ENCODE assay signal across 9 cellular contexts in the genomic region with DNA sequence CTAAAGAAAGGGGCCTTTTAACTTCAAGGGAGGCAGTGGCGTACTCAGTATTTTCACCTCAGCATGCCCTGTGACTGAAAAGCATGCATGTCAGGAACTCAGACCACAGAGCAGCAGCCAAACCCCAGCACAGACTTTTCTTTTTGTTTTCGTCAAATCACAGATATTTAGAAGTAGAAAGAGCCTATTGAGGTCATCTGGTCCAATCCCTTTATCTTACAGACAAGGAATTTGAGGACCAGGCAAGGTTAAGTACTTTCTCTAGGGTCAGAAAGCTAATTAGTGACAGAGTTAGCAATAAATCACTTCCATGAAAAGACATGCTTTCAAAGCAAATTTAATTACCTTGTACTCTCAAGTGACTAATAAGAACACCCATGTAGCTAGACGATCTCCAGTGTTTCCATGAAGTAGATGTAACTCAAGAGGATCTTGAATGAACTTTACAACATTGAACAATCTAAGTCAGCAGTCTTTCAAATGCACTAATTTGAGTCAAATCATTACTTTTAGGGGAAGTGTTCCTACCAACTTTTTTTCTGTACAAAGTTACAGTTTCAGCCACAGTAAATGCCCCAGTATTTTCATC. TPM values are rescaled to one million over a fixed set of nuclear protein-coding genes. Genes with fewer than 3 reads are reported as not detected.
DNase-seq lines count a peak whose midpoint lies in the region; ATAC-seq and TF ChIP-seq lines count a peak whose summit lies in the region.
"Had no signal": no experiment of that assay in that cellular context is flagged by ENCODE, and none has a peak within 500 bp of the region (broad histone marks: within the 10 kb centered on the region; RNA-seq: fewer than 3 reads in every experiment).

No MANE protein-coding gene starts in this region.

- no peak overlapping the region for H3K27ac Mint-ChIP-seq in CD4-positive, alpha-beta T cell

- POLR2A ChIA-PET in CD4-positive, alpha-beta T cell (lab: Charles Lee): interaction anchor here (0.6 kb wide), 1 partner anchor 40 kb away, joined by 3 read pairs; no protein-coding TSS in a partner anchor

- H3K36me3 Mint-ChIP-seq in CD4-positive, alpha-beta T cell (ENCODE audit: low read depth): no peaks in the 10 kb centered on the region

- no peak overlapping the region for H3K27ac ChIP-seq in CD4-positive, alpha-beta T cell (ENCODE audit: low read depth, low read length)
- H3K27ac ChIP-seq in right atrium auricular region (no peak overlapping the region), prostate gland (no peak overlapping the region)

- H3K4me1 Mint-ChIP-seq in CD4-positive, alpha-beta T cell (ENCODE audit: low read depth): no peaks in the 10 kb centered on the region

- CTCF ChIA-PET in CD4-positive, alpha-beta T cell (lab: Charles Lee): no interaction called here

- H3K27me3 Mint-ChIP-seq in CD4-positive, alpha-beta T cell: peaks cover 8% of the 10 kb centered on the region

- H3K4me3 ChIP-seq in right atrium auricular region: no peak overlapping the region
- H3K4me3 ChIP-seq in prostate gland: no peak overlapping the region

- 52% methylated on average over 3 of the region's 3 CpGs for WGBS in prostate gland

- TF ChIP-seq CTCF in CD4-positive, alpha-beta T cell (IDR thresholded peaks at IDR 0.05): no peak
- TF ChIP-seq CTCF in right atrium auricular region (IDR thresholded peaks at IDR 0.05) (no peak), prostate gland (IDR thresholded peaks at IDR 0.05) (no peak)

- no peaks in the 10 kb centered on the region for H3K9me3 Mint-ChIP-seq in CD4-positive, alpha-beta T cell

- ATAC-seq in GM18505 (IDR thresholded peaks at IDR 0.05; ENCODE audit: unreplicated experiment) (peak; percentile 93), GM21576 (IDR thresholded peaks at IDR 0.05; ENCODE audit: unreplicated experiment) (peak; percentile 97), HG03571 (IDR thresholded peaks at IDR 0.05; ENCODE audit: unreplicated experiment) (peak; percentile 99)
- ATAC-seq in CD4-positive, alpha-beta T cell (ENCODE audit: poor library complexity): no peak

- H3K9me3 ChIP-seq in CD4-positive, alpha-beta T cell (ENCODE audit: control insufficient read depth, low read length): no peaks in the 10 kb centered on the region
- H3K9me3 ChIP-seq in right atrium auricular region: no peaks in the 10 kb centered on the region
- no peaks in the 10 kb centered on the region for H3K9me3 ChIP-seq in prostate gland

- no peaks in the 10 kb centered on the region for H3K36me3 ChIP-seq in right atrium auricular region
- no peaks in the 10 kb centered on the region for H3K36me3 ChIP-seq in prostate gland

- TF ChIP-seq POLR2A in GM18505 (IDR thresholded peaks at IDR 0.05; ENCODE audit: borderline replicate concordance, extremely low read depth, insufficient read depth, insufficient read length) (no peak), prostate gland (IDR thresholded peaks at IDR 0.05) (no peak)

- DNase-seq in kidney tubule cell (ENCODE audit: low spot score): peak; percentile 24
- DNase-seq in CD4-positive, alpha-beta T cell: no peak
- no peak for DNase-seq in right atrium auricular region (ENCODE audit: low spot score)
- DNase-seq in LoVo (ENCODE audit: low spot score): no peak
- DNase-seq in prostate gland (ENCODE audit: low spot score): no peak
- DNase-seq: HCEC 1CT had no signal

- peaks cover under 1% of the 10 kb centered on the region for H3K27me3 ChIP-seq in CD4-positive, alpha-beta T cell (ENCODE audit: control insufficient read depth, insufficient read depth, low read length)
- no peaks in the 10 kb centered on the region for H3K27me3 ChIP-seq in right atrium auricular region
- no peaks in the 10 kb centered on the region for H3K27me3 ChIP-seq in prostate gland (replicated peaks; ENCODE audit: insufficient read depth)

- intact Hi-C loops in CD4-positive, alpha-beta T cell (cut with DNase I, micrococcal nuclease): no loop called here
- intact Hi-C loops in prostate gland (cut with DNase I): no loop called here

- H3K4me1 ChIP-seq in right atrium auricular region (peaks cover 0 to 10% of the 10 kb centered on the region in 2 donors), prostate gland (replicated peaks) (no peaks in the 10 kb centered on the region)

- no peak overlapping the region for H3K4me3 Mint-ChIP-seq in CD4-positive, alpha-beta T cell

RNA-seq across cellular contexts. Expression of gene MOXD1, which starts 35.9 kb away (rescaled TPM):
- total RNA-seq in CD4-positive, alpha-beta T cell: not detected
- total RNA-seq in right atrium auricular region (1 to 10 TPM; 2.5 to 9.3 TPM), prostate gland (1 to 10 TPM; 4.0 to 5.5 TPM)
